In genomic region chr5:131330031-131330430, GRCh38 we compare ENCODE assay signal across 1 cellular context.
TF ChIP-seq lines count a peak whose summit lies in the region.

No MANE protein-coding gene starts in this region.

TF ChIP-seq in WTC11, 78 proteins besides CTCF, POLR2A, EP300 and RAD21 (continued from another document):
- TF ChIP-seq ZSCAN18 (CRISPR knock-in tag; IDR thresholded peaks at IDR 0.05) (no peak), ZNF512 (CRISPR knock-in tag; IDR thresholded peaks at IDR 0.05; ENCODE audit: borderline replicate concordance) (no peak), JUN (CRISPR knock-in tag; IDR thresholded peaks at IDR 0.05) (no peak), E2F1 (CRISPR knock-in tag; IDR thresholded peaks at IDR 0.05) (no peak), ZBTB43 (CRISPR knock-in tag; IDR thresholded peaks at IDR 0.05) (no peak), ESRRA (CRISPR knock-in tag; IDR thresholded peaks at IDR 0.05; ENCODE audit: borderline replicate concordance) (no peak)
